13 cellular contexts compared by ENCODE assay signal in the genomic region with DNA sequence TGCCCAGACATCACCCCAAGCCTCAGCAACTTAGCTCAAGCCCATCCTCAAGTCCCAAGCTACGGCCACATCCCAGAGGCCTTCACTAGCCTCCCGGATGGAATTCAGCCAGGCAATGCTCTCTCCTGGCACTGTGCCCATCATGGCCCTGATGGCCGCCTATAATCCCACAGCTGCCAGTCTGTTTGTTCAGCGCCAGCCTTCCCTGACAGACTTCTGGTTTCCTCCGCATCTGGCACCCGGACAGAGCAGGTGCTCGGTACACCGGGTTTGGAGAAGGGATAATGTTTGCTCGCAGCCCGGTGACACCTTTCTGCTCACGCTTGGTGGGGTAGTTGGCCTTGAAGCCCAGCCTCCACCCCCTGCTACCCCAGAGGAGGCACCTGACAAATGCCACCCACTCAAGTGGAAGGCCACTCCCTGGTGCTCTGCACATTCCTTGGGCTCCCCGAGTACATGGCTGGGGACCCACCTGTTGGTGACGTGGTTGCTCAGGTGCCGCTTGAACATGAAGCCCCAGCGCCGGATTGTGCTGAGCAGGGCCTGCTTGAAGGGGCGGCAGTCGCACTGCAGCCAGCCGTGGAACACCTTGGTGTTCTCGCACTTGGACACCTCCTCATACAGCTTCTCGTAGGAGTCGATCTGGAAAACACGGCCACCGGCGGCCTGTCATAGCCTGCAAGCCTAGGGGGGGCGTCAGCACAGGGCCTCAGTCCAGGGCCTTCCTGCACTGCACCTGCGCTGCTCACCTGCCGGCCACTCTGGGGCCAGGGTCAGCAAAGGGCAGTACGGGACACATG. TPM values are rescaled to one million over a fixed set of nuclear protein-coding genes. Genes with fewer than 3 reads are reported as not detected.
DNase-seq lines count a peak whose midpoint lies in the region; ATAC-seq and TF ChIP-seq lines count a peak whose summit lies in the region.
"Had no signal": no experiment of that assay in that cellular context is flagged by ENCODE, and none has a peak within 500 bp of the region (broad histone marks: within the 10 kb centered on the region; RNA-seq: fewer than 3 reads in every experiment).

No MANE protein-coding gene starts in this region.

- ATAC-seq in upper lobe of right lung (peak; percentile 79), GM21717 (IDR thresholded peaks at IDR 0.05; ENCODE audit: unreplicated experiment) (no peak)

- H3K27me3 ChIP-seq in upper lobe of right lung: no peaks in the 10 kb centered on the region
- H3K27me3 ChIP-seq in HAP-1 (ENCODE audit: low read depth): no peaks in the 10 kb centered on the region

- in situ Hi-C loops in HAP-1 (cut with MboI; ENCODE audit: low sequenced_read_pairs): no loop called here

- TF ChIP-seq CTCF in upper lobe of right lung (IDR thresholded peaks at IDR 0.05): no peak

- H3K4me3 ChIP-seq in upper lobe of right lung (no peak overlapping the region), HAP-1 (no peak overlapping the region)
- H3K4me3 ChIP-seq: thoracic aorta had no signal

- H3K36me3 ChIP-seq in upper lobe of right lung (no peaks in the 10 kb centered on the region), HAP-1 (replicated peaks) (no peaks in the 10 kb centered on the region)
- H3K36me3 ChIP-seq: thoracic aorta, WERI-Rb-1 had no signal

- intact Hi-C loops in head of caudate nucleus (cut with DNase I) (no loop called here), upper lobe of right lung (cut with DNase I) (no loop called here)

- peak; percentile 59 for DNase-seq in activated effector memory CD4-positive, alpha-beta T cell treated with anti-CD3 and anti-CD28 coated beads, Interleukin-2, amount 50 U/mL, for 16 hours
- DNase-seq in activated effector memory CD4-positive, alpha-beta T cell treated with Interleukin-2 at 50 U/mL for 16 hours: no peak
- DNase-seq in NCI-H748 (lab: John Stamatoyannopoulos, UW; ENCODE audit: unreplicated experiment) (peak; percentile 96), head of caudate nucleus (peak in 33 of 42 donors; percentile 14 to 84 (median 51)), upper lobe of right lung (peak; percentile 84), HAP-1 (ENCODE audit: low spot score in 2 of 2) (no peak), MV-4-11 (lab: John Stamatoyannopoulos, UW) (no peak)
- DNase-seq: DND-41, retina, WERI-Rb-1 had no signal

- H3K9me3 ChIP-seq in upper lobe of right lung: no peaks in the 10 kb centered on the region
- H3K9me3 ChIP-seq in HAP-1: no peaks in the 10 kb centered on the region
- H3K9me3 ChIP-seq: thoracic aorta had no signal

- H3K4me1 ChIP-seq in upper lobe of right lung (peaks cover 9% of the 10 kb centered on the region), HAP-1 (no peaks in the 10 kb centered on the region)

- H3K27ac ChIP-seq in upper lobe of right lung: peak overlapping the region; percentile 42
- H3K27ac ChIP-seq: thoracic aorta, WERI-Rb-1 had no signal

RNA-seq across cellular contexts. Expression of a gene that starts 47.1 kb away (rescaled TPM):
- total RNA-seq in upper lobe of right lung: 2.8 TPM
- total RNA-seq: endothelial cell of umbilical vein had no signal

Comparison
In these comparisons a context has a peak if more than half of its experiments do, and no peak if none do; other contexts are left out.
1. DNase-seq: peak in activated effector memory CD4-positive, alpha-beta T cell treated with anti-CD3 and anti-CD28 coated beads, Interleukin-2, amount 50 U/mL, for 16 hours (single experiment), NCI-H748 (single experiment), head of caudate nucleus (33 of 42) and upper lobe of right lung (single experiment); none in activated effector memory CD4-positive, alpha-beta T cell treated with Interleukin-2 at 50 U/mL for 16 hours (single experiment), HAP-1 (0 of 2) and MV-4-11 (single experiment).